1 cellular context compared by ENCODE assay signal in the genomic region with DNA sequence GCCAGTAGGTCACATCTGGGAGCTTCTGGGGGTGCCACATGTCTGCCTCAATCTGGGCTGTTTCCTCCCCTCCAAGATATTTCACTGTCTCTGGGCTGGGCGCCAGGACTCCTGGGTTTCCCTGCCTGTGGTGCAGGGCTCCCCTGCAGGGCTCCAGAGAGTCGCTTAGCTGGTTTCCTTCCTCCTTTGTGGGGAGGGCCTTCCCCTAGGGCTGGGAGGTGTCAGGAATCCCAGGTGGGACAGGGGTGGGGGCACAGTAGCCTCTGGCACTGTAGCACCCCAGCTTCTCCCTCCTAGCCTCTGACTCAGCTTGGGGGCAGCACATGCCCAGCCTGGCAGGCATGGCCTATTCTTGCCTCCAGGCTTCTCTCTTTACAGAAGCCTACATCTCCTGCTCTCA.
TF ChIP-seq lines count a peak whose summit lies in the region.

No MANE protein-coding gene starts in this region.

TF ChIP-seq in GM23338, 12 proteins besides CTCF, POLR2A, EP300 and RAD21 (continued from another document):
- no peak for TF ChIP-seq ZNF462 (CRISPR knock-in tag; IDR thresholded peaks at IDR 0.05)
- no peak for TF ChIP-seq ZNF114 (CRISPR knock-in tag; IDR thresholded peaks at IDR 0.05)
- TF ChIP-seq EZH2 (IDR thresholded peaks at IDR 0.05; ENCODE audit: low read depth, unreplicated experiment) = no peak
- TF ChIP-seq, protein P1, sequence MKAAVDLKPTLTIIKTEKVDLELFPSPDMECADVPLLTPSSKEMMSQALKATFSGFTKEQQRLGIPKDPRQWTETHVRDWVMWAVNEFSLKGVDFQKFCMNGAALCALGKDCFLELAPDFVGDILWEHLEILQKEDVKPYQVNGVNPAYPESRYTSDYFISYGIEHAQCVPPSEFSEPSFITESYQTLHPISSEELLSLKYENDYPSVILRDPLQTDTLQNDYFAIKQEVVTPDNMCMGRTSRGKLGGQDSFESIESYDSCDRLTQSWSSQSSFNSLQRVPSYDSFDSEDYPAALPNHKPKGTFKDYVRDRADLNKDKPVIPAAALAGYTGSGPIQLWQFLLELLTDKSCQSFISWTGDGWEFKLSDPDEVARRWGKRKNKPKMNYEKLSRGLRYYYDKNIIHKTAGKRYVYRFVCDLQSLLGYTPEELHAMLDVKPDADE (IDR thresholded peaks at IDR 0.05) = no peak
